Comparison of ENCODE assay signal across 8 cellular contexts in genomic region chr7:151086802-151087246, GRCh38. TPM values are rescaled to one million over a fixed set of nuclear protein-coding genes. Genes with fewer than 3 reads are reported as not detected.
DNase-seq lines count a peak whose midpoint lies in the region; ATAC-seq, FAIRE-seq and TF ChIP-seq lines count a peak whose summit lies in the region.

No MANE protein-coding gene starts in this region.

- H3K27me3 ChIP-seq in pancreas, result no peaks in the 10 kb centered on the region

- H3K9me3 Mint-ChIP-seq in activated B cell treated with CpG ODN at 0.5 μM for 24 hours, result no peaks in the 10 kb centered on the region

- H3K4me3 ChIP-seq in fibroblast of mammary gland (ENCODE audit: control insufficient read depth, low read depth, low read length), result peak overlapping the region; percentile 74
- peak overlapping the region; percentile 74 to 79 (median 76) for H3K4me3 ChIP-seq in pancreas

- no peak for FAIRE-seq in pancreas (lab: Jason Lieb, UNC)

- peak overlapping the region; percentile 76 to 85 (median 81) for H3K27ac ChIP-seq in pancreas

- CTCF ChIA-PET in activated B cell treated with CpG ODN at 0.5 μM for 24 hours (lab: Charles Lee), result interaction anchor here (1.2 to 1.5 kb wide), 2 partner anchors 25 to 189 kb away, joined by 3 read pairs; no protein-coding TSS in a partner anchor

- DNase-seq in AG08396 (ENCODE audit: low spot score), result peak; percentile 52
- DNase-seq in activated B cell treated with CpG ODN at 0.5 μM for 24 hours, result no peak
- peak; percentile 46 for DNase-seq in fibroblast of mammary gland (ENCODE audit: low read depth)
- DNase-seq in pancreas, result peak in 3 of 6 donors; percentile 51 to 73 (median 61)
- DNase-seq in DMS79 (lab: John Stamatoyannopoulos, UW), result no peak

- peak; percentile 0 for ATAC-seq in GM21390 (IDR thresholded peaks at IDR 0.05; ENCODE audit: unreplicated experiment)
- ATAC-seq in activated B cell treated with CpG ODN at 0.5 μM for 24 hours (ENCODE audit: low read depth), result no peak
- ATAC-seq in pancreas, result no peak
- no peak for ATAC-seq in HG03460 (IDR thresholded peaks at IDR 0.05; ENCODE audit: unreplicated experiment)
- no peak for ATAC-seq in HG02840 (IDR thresholded peaks at IDR 0.05; ENCODE audit: low FRiP score, unreplicated experiment)

- 0% methylated on average over 43 to 54 of the region's 56 CpGs for WGBS in pancreas, 2 donors

- H3K27me3 Mint-ChIP-seq in activated B cell treated with CpG ODN at 0.5 μM for 24 hours, result peaks cover 21% of the 10 kb centered on the region

- H3K36me3 Mint-ChIP-seq in activated B cell treated with CpG ODN at 0.5 μM for 24 hours (ENCODE audit: low read depth), result peaks cover 4% of the 10 kb centered on the region

- peaks cover 45% of the 10 kb centered on the region for H3K4me1 Mint-ChIP-seq in activated B cell treated with CpG ODN at 0.5 μM for 24 hours

- POLR2A ChIA-PET in activated B cell treated with CpG ODN at 0.5 μM for 24 hours (lab: Charles Lee), result interaction anchor here (1.0 kb wide), 1 partner anchor 59 kb away, joined by 4 read pairs; the partner anchor contains the start of gene ABCB8

- no peaks in the 10 kb centered on the region for H3K9me3 ChIP-seq in pancreas

- no peak for TF ChIP-seq CTCF in activated B cell treated with CpG ODN at 0.5 μM for 24 hours (IDR thresholded peaks at IDR 0.05)
- TF ChIP-seq CTCF in fibroblast of mammary gland (conservative IDR thresholded peaks at IDR 0.05; ENCODE audit: control insufficient read depth, insufficient read depth, low read depth, low read length), result no peak
- TF ChIP-seq CTCF in pancreas (IDR thresholded peaks at IDR 0.05), result no peak

- H3K27ac Mint-ChIP-seq in activated B cell treated with CpG ODN at 0.5 μM for 24 hours, result no peak overlapping the region

- peaks cover 23 to 42% (median 25%) of the 10 kb centered on the region in 3 donors for H3K4me1 ChIP-seq in pancreas

- no peaks in the 10 kb centered on the region for H3K36me3 ChIP-seq in pancreas

- intact Hi-C loops in activated B cell treated with CpG ODN at 0.5 μM for 24 hours (cut with micrococcal nuclease), result loop anchor here (10.0 kb wide), 2 partner anchors 788 to 1462 kb away; partner anchors contain the start of gene PRKAG2
- intact Hi-C loops in pancreas (cut with DNase I), result no loop called here

- H3K4me3 Mint-ChIP-seq in activated B cell treated with CpG ODN at 0.5 μM for 24 hours, result peak overlapping the region; percentile 86

RNA-seq across cellular contexts. Expression of gene AGAP3, which starts 0.5 kb away (rescaled TPM):
- total RNA-seq in activated B cell treated with CpG ODN at 0.5 μM for 24 hours, result 6.5 and 7.4 TPM in 2 replicates
- 10 to 100 TPM; 41.5 to 81.0 (median 54.7) TPM for total RNA-seq in pancreas
- polyA plus RNA-seq in pancreas, result 10 to 100 TPM; 89.8 to 93.9 TPM

RNA-seq across cellular contexts. Expression of gene TMUB1, which starts 3.5 kb away (rescaled TPM):
- 40.5 and 43.5 TPM in 2 replicates for total RNA-seq in activated B cell treated with CpG ODN at 0.5 μM for 24 hours
- total RNA-seq in pancreas, result 10 to 100 TPM; 34.5 to 49.8 (median 39.3) TPM
- 100 to 1,000 TPM in 1 of 2 donors, 10 to 100 TPM in 1; 52.8 to 103 TPM for polyA plus RNA-seq in pancreas

RNA-seq across cellular contexts. Expression of gene FASTK, which starts 6.2 kb away (rescaled TPM):
- 97.6 and 103 TPM in 2 replicates for total RNA-seq in activated B cell treated with CpG ODN at 0.5 μM for 24 hours
- 10 to 100 TPM; 23.5 to 51.1 (median 35.9) TPM for total RNA-seq in pancreas
- 100 to 1,000 TPM; 178 to 265 TPM for polyA plus RNA-seq in pancreas

RNA-seq across cellular contexts. Expression of gene SLC4A2, which starts 27.4 kb away (rescaled TPM):
- 69.1 and 72.5 TPM in 2 replicates for total RNA-seq in activated B cell treated with CpG ODN at 0.5 μM for 24 hours
- total RNA-seq in pancreas, result 100 to 1,000 TPM in 1 of 6 donors, 10 to 100 TPM in 5; 69.2 to 117 (median 85.5) TPM
- polyA plus RNA-seq in pancreas, result 100 to 1,000 TPM; 188 to 211 TPM

RNA-seq across cellular contexts. Expression of gene CDK5, which starts 29.1 kb away (rescaled TPM):
- total RNA-seq in activated B cell treated with CpG ODN at 0.5 μM for 24 hours (7.5 and 8.1 TPM in 2 replicates), pancreas (1 to 10 TPM; 3.7 to 7.0 (median 4.8) TPM)
- polyA plus RNA-seq in pancreas, result 1 to 10 TPM; 4.6 to 7.8 TPM

Comparison
In these comparisons a context has a peak if more than half of its experiments do, and no peak if none do; other contexts are left out.
1. DNase-seq: peak in AG08396 (single experiment) and fibroblast of mammary gland (single experiment); none in activated B cell treated with CpG ODN at 0.5 μM for 24 hours (single experiment) and DMS79 (single experiment).